ENCODE assay signal across 15 cellular contexts in genomic region chr4:71389149-71389840, GRCh38. TPM values are rescaled to one million over a fixed set of nuclear protein-coding genes. Genes with fewer than 3 reads are reported as not detected.
DNase-seq lines count a peak whose midpoint lies in the region; ATAC-seq, FAIRE-seq and TF ChIP-seq lines count a peak whose summit lies in the region.
"Had no signal": no experiment of that assay in that cellular context is flagged by ENCODE, and none has a peak within 500 bp of the region (broad histone marks: within the 10 kb centered on the region; RNA-seq: fewer than 3 reads in every experiment).

No MANE protein-coding gene starts in this region.

- H4K20me1 ChIP-seq in GM23338 (replicated peaks; ENCODE audit: insufficient read depth): no peaks in the 10 kb centered on the region

- H3K9me3 ChIP-seq in adipocyte (ENCODE audit: control insufficient read depth, low read length) (no peaks in the 10 kb centered on the region), right lobe of liver (no peaks in the 10 kb centered on the region), small intestine (ENCODE audit: control insufficient read depth, low read depth) (no peaks in the 10 kb centered on the region)
- H3K9me3 ChIP-seq: gastrocnemius medialis had no signal

- H2AFZ ChIP-seq in GM23338: 0 out of 2 replicates have a peak overlapping the region, but pooled peaks have one; percentile 4

- H3K9me2 ChIP-seq in GM23338 (ENCODE audit: insufficient read depth): no peaks in the 10 kb centered on the region

- DNase-seq in GM23338 (ENCODE audit: low spot score) (no peak), adipocyte (ENCODE audit: low read depth) (peak; percentile 39), right lobe of liver (peak in 1 of 3 donors; percentile 56), small intestine (peak; percentile 12), mesenteric fat pad (ENCODE audit: low spot score) (no peak)
- DNase-seq: activated CD8-positive, alpha-beta T cell treated with anti-CD3 and anti-CD28 coated beads for 36 hours; CD8-positive, alpha-beta T cell; effector CD8-positive, alpha-beta T cell; gastrocnemius medialis; stimulated activated naive CD4-positive, alpha-beta T cell had no signal

- WGBS in right lobe of liver (ENCODE audit: insufficient coverage, low coverage, low lambda C conversion rate, missing lambda C conversion rate): 51% methylated on average over 2 of the region's 2 CpGs
- 40 to 54% (median 44%) methylated on average over 2 of the region's 2 CpGs for WGBS in small intestine, 3 donors

- H3F3A ChIP-seq in GM23338 (replicated peaks; ENCODE audit: low read depth): no peaks in the 10 kb centered on the region

- H3K4me1 Mint-ChIP-seq in GM23338: peaks cover 16% of the 10 kb centered on the region

- intact Hi-C loops in right lobe of liver (cut with DNase I): no loop called here

- no peak overlapping the region for H3K9ac ChIP-seq in adipocyte (ENCODE audit: low read length)

- no peaks in the 10 kb centered on the region for H3K79me2 ChIP-seq in GM23338 (replicated peaks; ENCODE audit: insufficient read depth)

- H3K27me3 Mint-ChIP-seq in GM23338 (ENCODE audit: insufficient read depth, low read depth, poor library complexity): no peaks in the 10 kb centered on the region

- TF ChIP-seq CTCF in GM23338 (conservative IDR thresholded peaks at IDR 0.05; ENCODE audit: low read depth in 2 of 2) (no peak), right lobe of liver (IDR thresholded peaks at IDR 0.05) (no peak)

- ATAC-seq in GM23338: no peak
- ATAC-seq in right lobe of liver: peak; percentile 56 to 92 (median 80)
- ATAC-seq in GM18520 (IDR thresholded peaks at IDR 0.05; ENCODE audit: unreplicated experiment): no peak
- ATAC-seq in GM18873 (IDR thresholded peaks at IDR 0.05; ENCODE audit: low FRiP score, unreplicated experiment): no peak
- ATAC-seq: activated CD8-positive, alpha-beta T cell treated with anti-CD3 and anti-CD28 coated beads for 36 hours; CD8-positive, alpha-beta T cell; gastrocnemius medialis had no signal

- FAIRE-seq in small intestine (lab: Jason Lieb, UNC): no peak
- FAIRE-seq: bronchial epithelial cell, islet of Langerhans had no signal

- H3K4me3 ChIP-seq in GM23338 (no peak overlapping the region), adipocyte (ENCODE audit: low read length) (no peak overlapping the region), right lobe of liver (no peak overlapping the region), small intestine (ENCODE audit: low read depth in 1 of 2, low read length in 2 of 2) (no peak overlapping the region)
- H3K4me3 ChIP-seq: gastrocnemius medialis had no signal

- H3K27me3 ChIP-seq in GM23338 (ENCODE audit: insufficient read depth) (no peaks in the 10 kb centered on the region), adipocyte (replicated peaks; ENCODE audit: control insufficient read depth, insufficient read depth, low read length) (no peaks in the 10 kb centered on the region), right lobe of liver (no peaks in the 10 kb centered on the region), small intestine (ENCODE audit: control insufficient read depth in 2 of 2, insufficient read depth in 2 of 2, low read length in 2 of 2) (no peaks in the 10 kb centered on the region)
- H3K27me3 ChIP-seq: gastrocnemius medialis had no signal

- H3K36me3 ChIP-seq in GM23338 (ENCODE audit: insufficient read depth) (no peaks in the 10 kb centered on the region), adipocyte (ENCODE audit: control insufficient read depth, insufficient read depth, low read length, severe bottlenecking) (no peaks in the 10 kb centered on the region), right lobe of liver (no peaks in the 10 kb centered on the region), small intestine (ENCODE audit: control insufficient read depth in 2 of 2, insufficient read depth in 2 of 2, low read length in 2 of 2) (no peaks in the 10 kb centered on the region)
- H3K36me3 ChIP-seq: gastrocnemius medialis had no signal

- H3K4me2 ChIP-seq in GM23338: no peak overlapping the region

- no peak overlapping the region; the same call in 1 of the 2 replicates for H3K27ac Mint-ChIP-seq in GM23338
- H3K27ac Mint-ChIP-seq: activated CD8-positive, alpha-beta T cell treated with anti-CD3 and anti-CD28 coated beads for 36 hours; CD8-positive, alpha-beta T cell had no signal

- no peak for TF ChIP-seq POLR2A in right lobe of liver (IDR thresholded peaks at IDR 0.05)

- H3K4me3 Mint-ChIP-seq in GM23338: no peak overlapping the region
- H3K4me3 Mint-ChIP-seq: activated CD8-positive, alpha-beta T cell treated with anti-CD3 and anti-CD28 coated beads for 36 hours; CD8-positive, alpha-beta T cell had no signal

- H3K27ac ChIP-seq in GM23338 (ENCODE audit: low read depth): no peak overlapping the region
- no peak overlapping the region for H3K27ac ChIP-seq in right lobe of liver
- H3K27ac ChIP-seq in small intestine (ENCODE audit: low read depth in 1 of 2, low read length in 1 of 2): no peak overlapping the region
- H3K27ac ChIP-seq: gastrocnemius medialis had no signal

- H3K36me3 Mint-ChIP-seq in GM23338 (ENCODE audit: low read depth): no peaks in the 10 kb centered on the region
- H3K36me3 Mint-ChIP-seq: CD8-positive, alpha-beta T cell had no signal

- H3K4me1 ChIP-seq in GM23338 (ENCODE audit: insufficient read depth) (peaks cover 3% of the 10 kb centered on the region; the same call in 1 of the 2 replicates), adipocyte (ENCODE audit: control insufficient read depth, insufficient read depth, low read length) (no peaks in the 10 kb centered on the region), right lobe of liver (peaks cover 0 to 21% (median 10%) of the 10 kb centered on the region in 4 donors), small intestine (ENCODE audit: control insufficient read depth in 2 of 2, insufficient read depth in 1 of 2, low read depth in 1 of 2, low read length in 1 of 2) (peaks cover 0 to 2% of the 10 kb centered on the region in 2 donors)

- no peaks in the 10 kb centered on the region for H3K9me3 Mint-ChIP-seq in GM23338
- H3K9me3 Mint-ChIP-seq: activated CD8-positive, alpha-beta T cell treated with anti-CD3 and anti-CD28 coated beads for 36 hours; CD8-positive, alpha-beta T cell had no signal

TF ChIP-seq in GM23338, 12 proteins besides CTCF, POLR2A, EP300 and RAD21 (continues in another document):
- TF ChIP-seq ZNF462 (CRISPR knock-in tag; IDR thresholded peaks at IDR 0.05) (no peak), EZH2phosphoT487 (IDR thresholded peaks at IDR 0.05; ENCODE audit: unreplicated experiment) (no peak)

RNA-seq across cellular contexts. Expression of gene SLC4A4, which starts 50.5 kb away (rescaled TPM):
- total RNA-seq in GM23338 (2014; rRNA removed; shearing (Covaris generic)): 1.5 and 2.3 TPM in 2 replicates
- polyA plus RNA-seq in GM23338 (2016; fragmentation: Nextera tagmentation; extraction: Ambion mirVana) (1.0 and 1.2 TPM in 2 replicates), small intestine (10 to 100 TPM; 14.0 to 17.4 (median 15.7) TPM)
- total RNA-seq in right lobe of liver (10 to 100 TPM; 16.5 to 28.7 (median 24.4) TPM), mesenteric fat pad (5.5 TPM)
- total RNA-seq: MCF 10A had no signal

Comparison
In these comparisons a context has a peak if more than half of its experiments do, and no peak if none do; other contexts are left out.
1. ATAC-seq: peak in right lobe of liver (4 of 4); none in GM23338 (single experiment), GM18520 (single experiment) and GM18873 (single experiment).
2. DNase-seq: peak in adipocyte (single experiment) and small intestine (single experiment); none in GM23338 (single experiment) and mesenteric fat pad (single experiment).